Comparison of ENCODE assay signal across 18 cellular contexts in genomic region chr11:107272561-107272960, GRCh38.
DNase-seq lines count a peak whose midpoint lies in the region; ATAC-seq and TF ChIP-seq lines count a peak whose summit lies in the region.
"Had no signal": no experiment of that assay in that cellular context is flagged by ENCODE, and none has a peak within 500 bp of the region (broad histone marks: within the 10 kb centered on the region; RNA-seq: fewer than 3 reads in every experiment).

No MANE protein-coding gene starts in this region.

- H3K4me3 ChIP-seq in mesendoderm (ENCODE audit: low read length), result no peak overlapping the region
- H3K4me3 ChIP-seq: BLaER1 treated with 17β-estradiol and CSF1 and Interleukin-3, amounts not matched to agents 10 nM and 100 nM; GM23338 had no signal

- no peak overlapping the region for H3K27ac Mint-ChIP-seq in H9
- no peak overlapping the region for H3K27ac Mint-ChIP-seq in activated T-helper 1 cell treated with anti-CD3 and anti-CD28 coated beads, Interleukin-12 subunit alpha, Interleukin-12 subunit beta, Interleukin-2, Interleukin-4 antibody, amounts not matched to agents 30 ng/mL and 10 ng/mL and 1 ng/mL, durations not matched to agents 14 hours and 24 hours and 36 hours
- H3K27ac Mint-ChIP-seq: B cell; CD8-positive, alpha-beta T cell; GM23338; HFFc6 had no signal

- H2AK5ac ChIP-seq in H9 (ENCODE audit: insufficient read length, low read length) (no peak overlapping the region), mesendoderm (ENCODE audit: low read length) (no peak overlapping the region)

- H3K14ac ChIP-seq in H9 (ENCODE audit: insufficient read depth, low read length), result no peak overlapping the region

- no peak overlapping the region for H3K18ac ChIP-seq in H9 (ENCODE audit: insufficient read length, low read depth, low read length)
- H3K18ac ChIP-seq in mesendoderm (ENCODE audit: low read length), result no peak overlapping the region

- H3K9me3 ChIP-seq in H9 (ENCODE audit: control insufficient read depth, low read depth, low read length), result no peaks in the 10 kb centered on the region
- H3K9me3 ChIP-seq: BLaER1 treated with 17β-estradiol and CSF1 and Interleukin-3, amounts not matched to agents 10 nM and 100 nM had no signal

- H3K36me3 ChIP-seq in mesendoderm (ENCODE audit: control insufficient read depth, insufficient read depth, low read length), result no peaks in the 10 kb centered on the region
- H3K36me3 ChIP-seq: BLaER1 treated with 17β-estradiol and CSF1 and Interleukin-3, amounts not matched to agents 10 nM and 100 nM had no signal

- peaks cover 0 to 3% of the 10 kb centered on the region in 2 experiments; a peak in 2 of 4 replicates for H3K4me1 Mint-ChIP-seq in H9
- H3K4me1 Mint-ChIP-seq in activated T-helper 1 cell treated with anti-CD3 and anti-CD28 coated beads, Interleukin-12 subunit alpha, Interleukin-12 subunit beta, Interleukin-2, Interleukin-4 antibody, amounts not matched to agents 30 ng/mL and 10 ng/mL and 1 ng/mL, durations not matched to agents 14 hours and 24 hours and 36 hours (ENCODE audit: low read depth), result no peaks in the 10 kb centered on the region
- H3K4me1 Mint-ChIP-seq: B cell had no signal

- H2BK120ac ChIP-seq in H9 (ENCODE audit: low read depth, low read length, poor library complexity, severe bottlenecking) (no peak overlapping the region), mesendoderm (ENCODE audit: low read depth, low read length) (no peak overlapping the region)

- no peak overlapping the region for H2AFZ ChIP-seq in H9 (ENCODE audit: low read length)
- H2AFZ ChIP-seq: GM23338 had no signal

- no peaks in the 10 kb centered on the region for H3K9me3 Mint-ChIP-seq in H9
- H3K9me3 Mint-ChIP-seq in activated T-helper 1 cell treated with anti-CD3 and anti-CD28 coated beads, Interleukin-12 subunit alpha, Interleukin-12 subunit beta, Interleukin-2, Interleukin-4 antibody, amounts not matched to agents 30 ng/mL and 10 ng/mL and 1 ng/mL, durations not matched to agents 14 hours and 24 hours and 36 hours, result no peaks in the 10 kb centered on the region
- H3K9me3 Mint-ChIP-seq: GM23338 had no signal

- H4K91ac ChIP-seq in H9 (ENCODE audit: insufficient read length, low read depth, low read length), result no peak overlapping the region

- H3K4ac ChIP-seq in H9 (ENCODE audit: low read depth, low read length) (no peak overlapping the region), mesendoderm (ENCODE audit: low read depth, low read length) (no peak overlapping the region)

- no peak overlapping the region for H2BK20ac ChIP-seq in H9 (ENCODE audit: low read depth, low read length, poor library complexity, severe bottlenecking)

- no peaks in the 10 kb centered on the region for H3K79me2 ChIP-seq in H9 (ENCODE audit: insufficient read depth, low read length)
- no peaks in the 10 kb centered on the region for H3K79me2 ChIP-seq in mesendoderm (ENCODE audit: control insufficient read depth, insufficient read depth, low read length)

- no CpG with 5 or more reads among the region's 5 CpGs for WGBS in H9 (ENCODE audit: extremely low coverage, insufficient read length, low lambda C conversion rate)
- no CpG with 5 or more reads among the region's 5 CpGs for WGBS in mesendoderm (ENCODE audit: extremely low coverage, insufficient coverage, low lambda C conversion rate)

- H3K27me3 ChIP-seq in H9 (ENCODE audit: insufficient read depth, low read length), result no peaks in the 10 kb centered on the region
- no peaks in the 10 kb centered on the region for H3K27me3 ChIP-seq in mesendoderm (ENCODE audit: insufficient read depth, low read length, poor library complexity)
- H3K27me3 ChIP-seq: BLaER1 treated with 17β-estradiol and CSF1 and Interleukin-3, amounts not matched to agents 10 nM and 100 nM had no signal

- H2BK5ac ChIP-seq in H9 (ENCODE audit: insufficient read length, low read length) (no peak overlapping the region), mesendoderm (ENCODE audit: low read length) (no peak overlapping the region)

- H3K23me2 ChIP-seq in H9 (ENCODE audit: insufficient read length, low read depth, low read length, poor library complexity, severe bottlenecking), result no peaks in the 10 kb centered on the region

- H3K79me1 ChIP-seq in H9 (ENCODE audit: insufficient read depth, low read depth, low read length, poor library complexity, severe bottlenecking) (no peaks in the 10 kb centered on the region), mesendoderm (ENCODE audit: low read length) (no peaks in the 10 kb centered on the region)

- H3K23ac ChIP-seq in H9 (ENCODE audit: insufficient read length, low read depth, low read length) (no peak overlapping the region), mesendoderm (ENCODE audit: low read length) (no peak overlapping the region)

- DNase-seq in NCI-H2227 (lab: John Stamatoyannopoulos, UW; ENCODE audit: unreplicated experiment) (peak; percentile 8), NCI-H2227 treated with DMSO at 0.1 percent for 48 hours (lab: John Stamatoyannopoulos, UW) (no peak), H9 (peak; percentile 32), NCI-H748 treated with DMSO at 0.1 percent for 48 hours (lab: John Stamatoyannopoulos, UW) (peak; percentile 45), mesendoderm (peak; percentile 90), DMS79 treated with DMSO at 0.1 percent for 48 hours (lab: John Stamatoyannopoulos, UW) (no peak)
- no peak for DNase-seq in activated T-helper 1 cell treated with anti-CD3 and anti-CD28 coated beads, Interleukin-12 subunit alpha, Interleukin-12 subunit beta, Interleukin-2, Interleukin-4 antibody, amounts not matched to agents 30 ng/mL and 10 ng/mL and 1 ng/mL, durations not matched to agents 14 hours and 24 hours and 36 hours (ENCODE audit: low spot score)
- DNase-seq: CD8-positive, alpha-beta T cell; DMS 273 treated with DMSO at 0.1 percent for 48 hours; DMS53; GDM1; HFFc6; IMR-90 had no signal

- no peak overlapping the region for H3K27ac ChIP-seq in H9 (ENCODE audit: insufficient read length, low read depth, low read length)
- H3K27ac ChIP-seq in mesendoderm (ENCODE audit: low read depth, low read length), result peak overlapping the region; percentile 61
- H3K27ac ChIP-seq: BLaER1 treated with 17β-estradiol and CSF1 and Interleukin-3, amounts not matched to agents 10 nM and 100 nM had no signal

- TF ChIP-seq CTCF in H9 (conservative IDR thresholded peaks at IDR 0.05), result no peak

- H4K5ac ChIP-seq in H9 (ENCODE audit: insufficient read length, low read depth, low read length) (no peak overlapping the region), mesendoderm (ENCODE audit: low read length) (no peak overlapping the region)

- H3K9ac ChIP-seq in H9 (ENCODE audit: extremely low read depth, insufficient read length, low read length) (no peak overlapping the region), mesendoderm (ENCODE audit: low read length) (no peak overlapping the region)
- H3K9ac ChIP-seq: BLaER1 treated with 17β-estradiol and CSF1 and Interleukin-3, amounts not matched to agents 10 nM and 100 nM had no signal

- ATAC-seq in HG03457 (IDR thresholded peaks at IDR 0.05; ENCODE audit: unreplicated experiment), result no peak
- ATAC-seq: CD8-positive, alpha-beta T cell; GM23338; HCT116 had no signal

- no peak overlapping the region for H3T11ph ChIP-seq in H9 (ENCODE audit: low read length)

- H3K4me2 ChIP-seq in H9 (ENCODE audit: insufficient read depth, insufficient read length, low read length), result no peak overlapping the region
- H3K4me2 ChIP-seq in mesendoderm (ENCODE audit: low read length), result no peak overlapping the region
- H3K4me2 ChIP-seq: BLaER1 treated with 17β-estradiol and CSF1 and Interleukin-3, amounts not matched to agents 10 nM and 100 nM; GM23338 had no signal

- H2BK15ac ChIP-seq in H9 (ENCODE audit: low read depth, low read length), result no peak overlapping the region
- no peak overlapping the region for H2BK15ac ChIP-seq in mesendoderm (replicated peaks; ENCODE audit: low read depth)

- H2BK12ac ChIP-seq in H9 (ENCODE audit: insufficient read length, low read depth, low read length), result no peak overlapping the region

- H3K4me1 ChIP-seq in H9 (ENCODE audit: insufficient read depth, low read length), result no peaks in the 10 kb centered on the region
- peaks cover 2% of the 10 kb centered on the region for H3K4me1 ChIP-seq in mesendoderm (ENCODE audit: control insufficient read depth, low read depth, low read length)
- H3K4me1 ChIP-seq: BLaER1 treated with 17β-estradiol and CSF1 and Interleukin-3, amounts not matched to agents 10 nM and 100 nM had no signal

- intact Hi-C loops in activated T-helper 1 cell treated with anti-CD3 and anti-CD28 coated beads, Interleukin-12 subunit alpha, Interleukin-12 subunit beta, Interleukin-2, Interleukin-4 antibody, amounts not matched to agents 30 ng/mL and 10 ng/mL and 1 ng/mL, durations not matched to agents 14 hours and 24 hours and 36 hours (cut with micrococcal nuclease), result no loop called here

- H3K56ac ChIP-seq in H9 (ENCODE audit: insufficient read length, low read depth, low read length) (no peak overlapping the region), mesendoderm (ENCODE audit: low read length) (no peak overlapping the region)

- H3K27me3 Mint-ChIP-seq in H9 (ENCODE audit: low read depth), result no peaks in the 10 kb centered on the region
- no peaks in the 10 kb centered on the region for H3K27me3 Mint-ChIP-seq in activated T-helper 1 cell treated with anti-CD3 and anti-CD28 coated beads, Interleukin-12 subunit alpha, Interleukin-12 subunit beta, Interleukin-2, Interleukin-4 antibody, amounts not matched to agents 30 ng/mL and 10 ng/mL and 1 ng/mL, durations not matched to agents 14 hours and 24 hours and 36 hours (ENCODE audit: insufficient read depth)
- H3K27me3 Mint-ChIP-seq: B cell had no signal

- H3K36me3 Mint-ChIP-seq in H9 (ENCODE audit: insufficient read depth in 1 of 3, low read depth in 3 of 3), result no peaks in the 10 kb centered on the region
- no peaks in the 10 kb centered on the region for H3K36me3 Mint-ChIP-seq in activated T-helper 1 cell treated with anti-CD3 and anti-CD28 coated beads, Interleukin-12 subunit alpha, Interleukin-12 subunit beta, Interleukin-2, Interleukin-4 antibody, amounts not matched to agents 30 ng/mL and 10 ng/mL and 1 ng/mL, durations not matched to agents 14 hours and 24 hours and 36 hours (ENCODE audit: low read depth)
- H3K36me3 Mint-ChIP-seq: CD8-positive, alpha-beta T cell had no signal

- H4K8ac ChIP-seq in H9 (replicated peaks; ENCODE audit: insufficient read length, low read depth, low read length) (no peak overlapping the region), mesendoderm (ENCODE audit: low read depth, low read length) (no peak overlapping the region)

- no peak overlapping the region for H3K4me3 Mint-ChIP-seq in H9
- H3K4me3 Mint-ChIP-seq in activated T-helper 1 cell treated with anti-CD3 and anti-CD28 coated beads, Interleukin-12 subunit alpha, Interleukin-12 subunit beta, Interleukin-2, Interleukin-4 antibody, amounts not matched to agents 30 ng/mL and 10 ng/mL and 1 ng/mL, durations not matched to agents 14 hours and 24 hours and 36 hours, result no peak overlapping the region
- H3K4me3 Mint-ChIP-seq: B cell; CD8-positive, alpha-beta T cell; GM23338; HFFc6 had no signal

- no peaks in the 10 kb centered on the region for H4K20me1 ChIP-seq in H9 (ENCODE audit: control insufficient read depth, insufficient read depth, insufficient read length)
- H4K20me1 ChIP-seq: BLaER1 treated with 17β-estradiol and CSF1 and Interleukin-3, amounts not matched to agents 10 nM and 100 nM had no signal

Comparison
In these comparisons a context has a peak if more than half of its experiments do, and no peak if none do; other contexts are left out.
1. DNase-seq: peak in NCI-H2227 (single experiment), H9 (single experiment), NCI-H748 treated with DMSO at 0.1 percent for 48 hours (single experiment) and mesendoderm (single experiment); none in NCI-H2227 treated with DMSO at 0.1 percent for 48 hours (single experiment), activated T-helper 1 cell treated with anti-CD3 and anti-CD28 coated beads, Interleukin-12 subunit alpha, Interleukin-12 subunit beta, Interleukin-2, Interleukin-4 antibody, amounts not matched to agents 30 ng/mL and 10 ng/mL and 1 ng/mL, durations not matched to agents 14 hours and 24 hours and 36 hours (single experiment) and DMS79 treated with DMSO at 0.1 percent for 48 hours (single experiment).